In genomic region chr1:227885648-227886502, GRCh38 we compare ENCODE assay signal across 9 cellular contexts.
DNase-seq lines count a peak whose midpoint lies in the region; ATAC-seq, FAIRE-seq and TF ChIP-seq lines count a peak whose summit lies in the region.
"Had no signal": no experiment of that assay in that cellular context is flagged by ENCODE, and none has a peak within 500 bp of the region (broad histone marks: within the 10 kb centered on the region; RNA-seq: fewer than 3 reads in every experiment).

No MANE protein-coding gene starts in this region.

- H3K36me3 ChIP-seq in small intestine (ENCODE audit: control insufficient read depth in 2 of 2, insufficient read depth in 2 of 2, low read length in 2 of 2): no peaks in the 10 kb centered on the region
- H3K36me3 ChIP-seq: breast epithelium had no signal

- CTCF ChIA-PET in T-cell (lab: Charles Lee): interaction anchor here in 1 of 2 donors (0.5 kb wide), 1 partner anchor 16 kb away, joined by 3 read pairs; no protein-coding TSS in a partner anchor

- no peaks in the 10 kb centered on the region for H3K9me3 ChIP-seq in small intestine (ENCODE audit: control insufficient read depth, low read depth)
- H3K9me3 ChIP-seq: breast epithelium had no signal

- H3K4me1 Mint-ChIP-seq in T-cell (peaks cover 27 to 45% (median 30%) of the 10 kb centered on the region in 3 donors), progenitor cell of endocrine pancreas (ENCODE audit: low read depth) (peaks cover 2% of the 10 kb centered on the region)

- no peaks in the 10 kb centered on the region for H3K27me3 Mint-ChIP-seq in T-cell
- H3K27me3 Mint-ChIP-seq in progenitor cell of endocrine pancreas: peaks cover 5% of the 10 kb centered on the region

- ATAC-seq in T-cell (replicated peaks in 1 of 4): peak in 3 of 4 experiments; percentile 1 to 27 (median 5)
- no peak for ATAC-seq in HG03520 (IDR thresholded peaks at IDR 0.05; ENCODE audit: unreplicated experiment)

- POLR2A ChIA-PET in T-cell (lab: Charles Lee): no interaction called here

- WGBS in small intestine, 3 donors: 42 to 59% (median 51%) methylated on average over 12 to 14 of the region's 14 CpGs

- H3K36me3 Mint-ChIP-seq in T-cell (no peaks in the 10 kb centered on the region), progenitor cell of endocrine pancreas (ENCODE audit: insufficient read depth) (no peaks in the 10 kb centered on the region)

- no peak for TF ChIP-seq CTCF in progenitor cell of endocrine pancreas (IDR thresholded peaks at IDR 0.05; ENCODE audit: unreplicated experiment)

- peak overlapping the region in 1 of 2 donors; percentile 56 for H3K27ac ChIP-seq in small intestine (ENCODE audit: low read depth in 1 of 2, low read length in 1 of 2)

- peak overlapping the region; percentile 66 to 80 (median 67) for H3K4me3 Mint-ChIP-seq in T-cell
- no peak overlapping the region for H3K4me3 Mint-ChIP-seq in progenitor cell of endocrine pancreas (ENCODE audit: low read depth)

- DNase-seq in ELF-1 (ENCODE audit: low read depth, low spot score) (peak; percentile 40), T-cell (peak in 5 of 34 experiments; percentile 0 to 29 (median 9)), fibroblast of peridontal ligament (ENCODE audit: extremely low read depth) (peak; percentile 13), progenitor cell of endocrine pancreas (ENCODE audit: low spot score, unreplicated experiment) (peak; percentile 7), MV-4-11 (lab: John Stamatoyannopoulos, UW) (no peak), NK-92 (lab: John Stamatoyannopoulos, UW; ENCODE audit: unreplicated experiment) (no peak), small intestine (no peak)

- no peak overlapping the region for H3K4me3 ChIP-seq in small intestine (ENCODE audit: low read depth in 1 of 2, low read length in 2 of 2)

- H3K27ac Mint-ChIP-seq in T-cell: peak overlapping the region; percentile 96
- H3K27ac Mint-ChIP-seq in progenitor cell of endocrine pancreas: no peak overlapping the region

- H3K27me3 ChIP-seq in small intestine (ENCODE audit: control insufficient read depth in 2 of 2, insufficient read depth in 2 of 2, low read length in 2 of 2): no peaks in the 10 kb centered on the region
- H3K27me3 ChIP-seq: breast epithelium had no signal

- FAIRE-seq in small intestine (lab: Jason Lieb, UNC): no peak

- H3K4me1 ChIP-seq in small intestine (ENCODE audit: control insufficient read depth in 2 of 2, insufficient read depth in 1 of 2, low read depth in 1 of 2, low read length in 1 of 2): peaks cover 0 to 3% of the 10 kb centered on the region in 2 donors

- H3K9me3 Mint-ChIP-seq in T-cell (no peaks in the 10 kb centered on the region), progenitor cell of endocrine pancreas (ENCODE audit: low read depth) (no peaks in the 10 kb centered on the region)

Comparison
In these comparisons a context has a peak if more than half of its experiments do, and no peak if none do; other contexts are left out.
1. DNase-seq: peak in ELF-1 (single experiment), fibroblast of peridontal ligament (single experiment) and progenitor cell of endocrine pancreas (single experiment); none in MV-4-11 (single experiment), NK-92 (single experiment) and small intestine (single experiment).